ENCODE assay signal across 20 cellular contexts in genomic region chr7:102077081-102077480, GRCh38.
DNase-seq lines count a peak whose midpoint lies in the region; ATAC-seq and TF ChIP-seq lines count a peak whose summit lies in the region.
"Had no signal": no experiment of that assay in that cellular context is flagged by ENCODE, and none has a peak within 500 bp of the region (broad histone marks: within the 10 kb centered on the region; RNA-seq: fewer than 3 reads in every experiment).

No MANE protein-coding gene starts in this region.

- no peaks in the 10 kb centered on the region for H3K9me3 ChIP-seq in right atrium auricular region
- no peaks in the 10 kb centered on the region for H3K9me3 ChIP-seq in right cardiac atrium (ENCODE audit: control insufficient read depth, low read length)
- no peaks in the 10 kb centered on the region for H3K9me3 ChIP-seq in endodermal cell (ENCODE audit: control insufficient read depth, low read length)
- H3K9me3 ChIP-seq: uterus had no signal

- H3K27ac ChIP-seq in right atrium auricular region = no peak overlapping the region
- H3K27ac ChIP-seq in right cardiac atrium (ENCODE audit: low read length) = no peak overlapping the region
- H3K27ac ChIP-seq in endodermal cell (ENCODE audit: low read depth, low read length) = no peak overlapping the region
- H3K27ac ChIP-seq: SK-N-MC, uterus had no signal

- DNase-seq in right atrium auricular region (ENCODE audit: low spot score) = peak; percentile 40
- DNase-seq in right cardiac atrium = no peak
- peak; percentile 20 for DNase-seq in NCI-H146 treated with DMSO at 0.1 percent for 48 hours (lab: John Stamatoyannopoulos, UW; ENCODE audit: unreplicated experiment)
- peak; percentile 89 for DNase-seq in endodermal cell
- DNase-seq in GM13976 (ENCODE audit: low spot score) = no peak
- DNase-seq in H4 (ENCODE audit: low spot score) = no peak
- DNase-seq: activated CD4-positive, alpha-beta T cell treated with anti-CD3 and anti-CD28 coated beads for 1 hour; activated effector memory CD4-positive, alpha-beta T cell treated with anti-CD3 and anti-CD28 coated beads, Interleukin-2, amount 50 U/mL, for 16 hours; CD8-positive, alpha-beta memory T cell; central memory CD4-positive, alpha-beta T cell; Karpas-422; natural killer cell; small intestine; stimulated activated CD4-positive, alpha-beta T cell treated with anti-CD3 and anti-CD28 coated beads, Interleukin-4, amount 100 ng/mL, for 1 hour; T-helper 9 cell; uterus had no signal

- H3K27me3 ChIP-seq in right atrium auricular region (no peaks in the 10 kb centered on the region), right cardiac atrium (ENCODE audit: control insufficient read depth, insufficient read depth) (no peaks in the 10 kb centered on the region), endodermal cell (ENCODE audit: control insufficient read depth, insufficient read depth, low read length, poor library complexity, severe bottlenecking) (no peaks in the 10 kb centered on the region)
- H3K27me3 ChIP-seq: uterus had no signal

- H3K9me3 Mint-ChIP-seq in endodermal cell = peaks cover 3% of the 10 kb centered on the region
- H3K9me3 Mint-ChIP-seq: natural killer cell had no signal

- peaks cover 2% of the 10 kb centered on the region for H3K36me3 ChIP-seq in right atrium auricular region
- peaks cover 21% of the 10 kb centered on the region for H3K36me3 ChIP-seq in endodermal cell (ENCODE audit: control insufficient read depth, insufficient read depth, low read length)
- H3K36me3 ChIP-seq: uterus had no signal

- H3K36me3 Mint-ChIP-seq in endodermal cell (ENCODE audit: low read depth) = peaks cover 64% of the 10 kb centered on the region

- H3K4me1 ChIP-seq in right atrium auricular region (peaks cover 0 to 12% of the 10 kb centered on the region in 2 donors), right cardiac atrium (ENCODE audit: control insufficient read depth, insufficient read depth, low read length) (peaks cover 2% of the 10 kb centered on the region), endodermal cell (ENCODE audit: control insufficient read depth, insufficient read depth, low read length) (no peaks in the 10 kb centered on the region)
- H3K4me1 ChIP-seq: uterus had no signal

- peak overlapping the region; percentile 90 for H3K27ac Mint-ChIP-seq in endodermal cell

- no peak overlapping the region for H3K4me3 ChIP-seq in right atrium auricular region
- no peak overlapping the region for H3K4me3 ChIP-seq in right cardiac atrium (ENCODE audit: low read length)
- H3K4me3 ChIP-seq in endodermal cell (ENCODE audit: low read length) = no peak overlapping the region
- H3K4me3 ChIP-seq: SK-N-MC, uterus had no signal

- in situ Hi-C loops in GM13976 (cut with MboI; ENCODE audit: low sequenced_read_pairs, unreplicated experiment) = no loop called here

- intact Hi-C loops in right cardiac atrium (cut with DNase I) = no loop called here

- no peaks in the 10 kb centered on the region for H3K27me3 Mint-ChIP-seq in endodermal cell (ENCODE audit: insufficient read depth)
- H3K27me3 Mint-ChIP-seq: CD8-positive, alpha-beta memory T cell had no signal

- H3K9ac ChIP-seq in endodermal cell (ENCODE audit: extremely low read depth, low read length, poor library complexity, severe bottlenecking) = no peak overlapping the region

- H3K4me1 Mint-ChIP-seq in endodermal cell = peaks cover 13% of the 10 kb centered on the region

- 82% methylated on average over 5 of the region's 5 CpGs for WGBS in right cardiac atrium
- WGBS in endodermal cell (ENCODE audit: insufficient coverage in 1 of 2, insufficient read length in 1 of 2), 2 experiments = 62 to 83% methylated on average over 4 to 5 of the region's 5 CpGs

- TF ChIP-seq CTCF in right atrium auricular region (IDR thresholded peaks at IDR 0.05) (no peak), endodermal cell (conservative IDR thresholded peaks at IDR 0.05) (no peak), GM13976 (IDR thresholded peaks at IDR 0.05; ENCODE audit: borderline replicate concordance, control extremely low read depth, extremely low read depth, insufficient read depth, missing control alignments) (no peak)

- ATAC-seq in right cardiac atrium (no peak), HG03520 (IDR thresholded peaks at IDR 0.05; ENCODE audit: unreplicated experiment) (no peak), HG03095 (IDR thresholded peaks at IDR 0.05; ENCODE audit: unreplicated experiment) (no peak)
- ATAC-seq: Panc1 had no signal

- H3K4me3 Mint-ChIP-seq in endodermal cell = no peak overlapping the region
- H3K4me3 Mint-ChIP-seq: CD8-positive, alpha-beta memory T cell; natural killer cell had no signal

Comparison
In these comparisons a context has a peak if more than half of its experiments do, and no peak if none do; other contexts are left out.
1. DNase-seq: peak in right atrium auricular region (single experiment), NCI-H146 treated with DMSO at 0.1 percent for 48 hours (single experiment) and endodermal cell (single experiment); none in right cardiac atrium (0 of 3), GM13976 (single experiment) and H4 (single experiment).